Comparison of ENCODE assay signal across 1 cellular context in genomic region chr12:97404549-97404948, GRCh38.
A peak's percentile ranks its signal among the peaks of the same experiment; 100 is the strongest.
TF ChIP-seq lines count a peak whose summit lies in the region.

No MANE protein-coding gene starts in this region.

TF ChIP-seq in GM12878, 131 proteins besides CTCF, POLR2A, EP300 and RAD21 (continued from another document):
- TF ChIP-seq BCL11A (IDR thresholded peaks at IDR 0.05; ENCODE audit: low read depth, low read length) (no peak), ELK1 (IDR thresholded peaks at IDR 0.05; ENCODE audit: low read depth, low read length) (no peak), JUNB (IDR thresholded peaks at IDR 0.05) (no peak), SMC3 (IDR thresholded peaks at IDR 0.05; ENCODE audit: borderline replicate concordance, low read length) (peak; percentile 76)
